ENCODE assay signal across 19 cellular contexts in the genomic region with DNA sequence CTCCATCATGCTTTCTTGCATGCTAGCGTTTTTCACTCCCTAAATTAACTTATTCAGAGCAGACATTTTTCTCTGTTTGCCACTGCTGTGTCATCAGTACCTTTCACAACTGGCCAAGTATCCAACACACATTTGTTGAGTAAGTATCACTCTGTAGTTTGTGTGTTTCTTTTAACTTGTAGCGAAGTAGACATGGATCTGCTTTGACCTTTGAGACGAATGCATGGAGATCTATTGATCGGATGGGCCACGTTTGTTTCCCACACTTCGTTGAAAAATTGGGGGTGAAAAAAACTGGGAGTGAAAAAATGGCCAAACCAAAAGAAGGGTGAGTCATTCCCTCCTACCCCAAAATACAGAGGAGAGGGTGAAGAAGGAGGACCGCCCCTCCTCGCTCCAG. TPM values are rescaled to one million over a fixed set of nuclear protein-coding genes. Genes with fewer than 3 reads are reported as not detected.
DNase-seq lines count a peak whose midpoint lies in the region; FAIRE-seq and TF ChIP-seq lines count a peak whose summit lies in the region.
"Had no signal": no experiment of that assay in that cellular context is flagged by ENCODE, and none has a peak within 500 bp of the region (broad histone marks: within the 10 kb centered on the region; RNA-seq: fewer than 3 reads in every experiment).

No MANE protein-coding gene starts in this region.

- H4K91ac ChIP-seq in H1 (replicated peaks; ENCODE audit: insufficient read length, low read length) = no peak overlapping the region

- FAIRE-seq in H1 (lab: Jason Lieb, UNC) = no peak
- FAIRE-seq: A204.1, D721Med had no signal

- no peaks in the 10 kb centered on the region for H3K27me3 ChIP-seq in HL-60 (ENCODE audit: insufficient read depth, poor library complexity, severe bottlenecking)
- H3K27me3 ChIP-seq in H1 (replicated peaks in 1 of 4; ENCODE audit: control insufficient read depth in 3 of 4, extremely low read depth in 1 of 4, insufficient read depth in 3 of 4, low read length in 3 of 4) = no peaks in the 10 kb centered on the region
- H3K27me3 ChIP-seq: BE2C had no signal

- POLR2A ChIA-PET in H1 (lab: Charles Lee; ENCODE audit: partially characterized antibody) = no interaction called here

- peaks cover 41% of the 10 kb centered on the region for H3K4me1 Mint-ChIP-seq in CD14-positive monocyte

- no peak for TF ChIP-seq EP300 in H1 (IDR thresholded peaks at IDR 0.05; ENCODE audit: borderline replicate concordance in 1 of 2, low read depth in 2 of 2, low read length in 2 of 2)

- no peak overlapping the region for H3K14ac ChIP-seq in H1 (ENCODE audit: insufficient read length)

- H2BK120ac ChIP-seq in H1 (replicated peaks; ENCODE audit: low read depth, low read length) = no peak overlapping the region

- CTCF ChIA-PET in H1 (lab: Charles Lee; ENCODE audit: partially characterized antibody) = interaction anchor here (1.5 kb wide), 1 partner anchor 10 kb away, joined by 3 read pairs; no protein-coding TSS in a partner anchor

- no peaks in the 10 kb centered on the region for H3K23me2 ChIP-seq in H1 (ENCODE audit: low read depth, low read length)

- H3K4me1 ChIP-seq in H1 (replicated peaks in 1 of 4; ENCODE audit: control insufficient read depth in 3 of 4, insufficient read depth in 4 of 4, low read length in 3 of 4) = no peaks in the 10 kb centered on the region
- H3K4me1 ChIP-seq: BE2C, HAP-1 had no signal

- H3K79me2 ChIP-seq in H1 (ENCODE audit: control insufficient read depth in 1 of 2, insufficient read depth in 2 of 2, low read length in 2 of 2) = no peaks in the 10 kb centered on the region

- H4K20me1 ChIP-seq in H1 (replicated peaks in 1 of 2; ENCODE audit: control insufficient read depth in 1 of 2, insufficient read depth in 2 of 2, low read length in 2 of 2) = no peaks in the 10 kb centered on the region

- peaks cover 0 to 15% of the 10 kb centered on the region in 2 donors for H3K36me3 Mint-ChIP-seq in CD14-positive monocyte
- H3K36me3 Mint-ChIP-seq: CD8-positive, alpha-beta T cell had no signal

- intact Hi-C loops in CD14-positive monocyte (cut with micrococcal nuclease) = loop anchor here in 1 of 2 donors (1.0 kb wide), 2 partner anchors 7 to 13 kb away; partner anchors contain the start of gene SLC9A8
- intact Hi-C loops in cardiac septum (cut with DNase I) = no loop called here

- H2BK12ac ChIP-seq in H1 (ENCODE audit: low read depth, low read length) = no peak overlapping the region

- H4K5ac ChIP-seq in H1 (ENCODE audit: insufficient read length, low read depth, low read length) = no peak overlapping the region

- no peak for TF ChIP-seq RAD21 in H1 (IDR thresholded peaks at IDR 0.05 in 1 of 2, conservative IDR thresholded peaks at IDR 0.05 in 1 of 2; ENCODE audit: low read depth in 2 of 2, low read length in 2 of 2)

- TF ChIP-seq CTCF in CD14-positive monocyte (IDR thresholded peaks at IDR 0.05) (no peak), HL-60 (IDR thresholded peaks at IDR 0.05; ENCODE audit: insufficient read depth, low read length) (no peak), NB4 (IDR thresholded peaks at IDR 0.05; ENCODE audit: low read depth, low read length) (no peak), H1 (IDR thresholded peaks at IDR 0.05; ENCODE audit: control extremely low read depth in 1 of 3, insufficient read depth in 1 of 3, low read depth in 1 of 3, low read length in 3 of 3) (no peak)

- H3K27ac ChIP-seq in HL-60 (replicated peaks) (peak overlapping the region; percentile 40), H1 (ENCODE audit: low read depth, low read length) (no peak overlapping the region)
- H3K27ac ChIP-seq: C4-2B had no signal

- H3K27ac Mint-ChIP-seq in CD14-positive monocyte = peak overlapping the region in 6 of 7 donors; percentile 1 to 88 (median 81)
- H3K27ac Mint-ChIP-seq: CD8-positive, alpha-beta T cell had no signal

- WGBS in H1 (ENCODE audit: extremely low coverage in 1 of 2, insufficient coverage in 1 of 2, insufficient read length in 1 of 2, insufficient replicate concordance in 2 of 2, low coverage in 1 of 2, low lambda C conversion rate in 2 of 2, missing lambda C conversion rate in 1 of 2), 2 experiments = 85% methylated on average over 8 of the region's 8 CpGs; no CpG with 5 or more reads in 1 of the 2 experiments

- TF ChIP-seq POLR2A in NB4 (IDR thresholded peaks at IDR 0.05; ENCODE audit: extremely low read depth, insufficient read length) (no peak), H1 (IDR thresholded peaks at IDR 0.05; ENCODE audit: control extremely low read depth in 1 of 2, low read depth in 2 of 2, low read length in 2 of 2) (no peak)

- H3K27me3 Mint-ChIP-seq in CD14-positive monocyte (ENCODE audit: low read depth in 3 of 3) = peaks cover 15 to 20% (median 17%) of the 10 kb centered on the region in 3 donors

- H3K4me3 ChIP-seq in HL-60 (replicated peaks; ENCODE audit: insufficient read depth, low read length) = no peak overlapping the region
- no peak overlapping the region for H3K4me3 ChIP-seq in NB4 (ENCODE audit: low read depth, low read length)
- no peak overlapping the region for H3K4me3 ChIP-seq in H1 (ENCODE audit: extremely low read depth in 1 of 4, insufficient read depth in 2 of 4, low read depth in 3 of 4, low read length in 4 of 4)
- H3K4me3 ChIP-seq: HAP-1 had no signal

- DNase-seq in CD14-positive monocyte (ENCODE audit: low spot score) (peak; percentile 30), HL-60 (ENCODE audit: low read depth in 1 of 2, low spot score in 1 of 2) (peak in 1 of 2 experiments; percentile 35), NB4 (ENCODE audit: low read depth) (peak; percentile 42), H1 (ENCODE audit: low read depth in 1 of 2, low spot score in 2 of 2) (no peak), DMS53 treated with DMSO at 0.1 percent for 48 hours (lab: John Stamatoyannopoulos, UW; ENCODE audit: unreplicated experiment) (no peak), SW 1271 (lab: John Stamatoyannopoulos, UW) (no peak), cardiac septum (ENCODE audit: low spot score) (no peak)
- no peak for DNase-seq in activated CD4-positive, CD25-positive, alpha-beta regulatory T cell (lab: John Stamatoyannopoulos, UW)
- DNase-seq: BE2C; CD8-positive, alpha-beta T cell; COR-L47; DMS153; GF-D8; GOT3; KBM-7 had no signal

- no peak overlapping the region for H2BK15ac ChIP-seq in H1 (ENCODE audit: low read length)

- peak overlapping the region; percentile 58; the same call in 1 of the 2 replicates for H2AFZ ChIP-seq in H1 (ENCODE audit: low read length)

- no peak overlapping the region for H2AK5ac ChIP-seq in H1 (ENCODE audit: low read depth, low read length)

- peak overlapping the region in 1 of 2 donors; percentile 35 for H3K4me3 Mint-ChIP-seq in CD14-positive monocyte
- H3K4me3 Mint-ChIP-seq: CD8-positive, alpha-beta T cell had no signal

- no peak overlapping the region for H3K18ac ChIP-seq in H1 (ENCODE audit: extremely low read depth, low read length)

- no peak overlapping the region for H2BK5ac ChIP-seq in H1 (ENCODE audit: low read depth, low read length)

- no peak overlapping the region for H3K56ac ChIP-seq in H1 (replicated peaks; ENCODE audit: insufficient read length, low read depth, low read length)

- no peak overlapping the region for H3K4me2 ChIP-seq in H1 (ENCODE audit: insufficient read depth in 1 of 2, low read depth in 2 of 2, low read length in 2 of 2)

- H4K8ac ChIP-seq in H1 (ENCODE audit: extremely low read depth, insufficient read depth, low read length) = no peak overlapping the region

- no peak overlapping the region for H3K4ac ChIP-seq in H1 (replicated peaks; ENCODE audit: insufficient read length, low read depth, low read length)

- H2BK20ac ChIP-seq in H1 (ENCODE audit: low read length) = no peak overlapping the region

- no peak overlapping the region for H3K9ac ChIP-seq in H1 (replicated peaks in 1 of 4; ENCODE audit: extremely low read depth in 1 of 4, low read depth in 3 of 4, low read length in 3 of 4)

- peaks cover 0 to 5% (median 0%) of the 10 kb centered on the region in 7 donors for H3K9me3 Mint-ChIP-seq in CD14-positive monocyte
- H3K9me3 Mint-ChIP-seq: CD8-positive, alpha-beta T cell had no signal

- H3K9me3 ChIP-seq in H1 (ENCODE audit: insufficient read depth in 2 of 2, low read depth in 1 of 2, low read length in 1 of 2) = no peaks in the 10 kb centered on the region
- H3K9me3 ChIP-seq: BE2C, HAP-1 had no signal

- H3K23ac ChIP-seq in H1 (ENCODE audit: insufficient read length) = no peak overlapping the region

- H3K79me1 ChIP-seq in H1 (ENCODE audit: low read depth, low read length) = no peaks in the 10 kb centered on the region

- H3K36me3 ChIP-seq in H1 (ENCODE audit: control insufficient read depth in 2 of 4, insufficient read depth in 4 of 4, low read length in 3 of 4) = no peaks in the 10 kb centered on the region
- H3K36me3 ChIP-seq: BE2C, HAP-1 had no signal

TF ChIP-seq in H1, 55 proteins besides CTCF, POLR2A, EP300 and RAD21:
- no peak for TF ChIP-seq CBX5 (IDR thresholded peaks at IDR 0.05; ENCODE audit: low read depth, low read length)
- no peak for TF ChIP-seq CREB1 (IDR thresholded peaks at IDR 0.05)
- TF ChIP-seq RFX5 (IDR thresholded peaks at IDR 0.05; ENCODE audit: borderline replicate concordance, low read depth, low read length) = no peak
- no peak for TF ChIP-seq E2F6 (IDR thresholded peaks at IDR 0.05)
TF ChIP-seq in H1: peak in this region for 0.

RNA-seq across cellular contexts. Expression of gene SLC9A8, which starts 12.9 kb away (rescaled TPM):
- polyA plus RNA-seq in CD14-positive monocyte (1 to 10 TPM; 3.0 to 3.3 TPM), H1 (2011; rRNA removed) (3.2 and 5.0 TPM in 2 replicates)
- total RNA-seq in H1 (2021; fragmentation: NEBNext Ultra II Directional; extraction: Animal tissue kit (Norgen Biotek cat#: 25700)) = 6.2 and 6.7 TPM in 2 replicates
- polyA plus RNA-seq in H1 (2011; cell fraction: cytosol; rRNA removed) = 3.0 TPM
- polyA plus RNA-seq in H1 (2011; cell fraction: nucleus; rRNA removed) = 10.2 TPM
- 5.1 to 9.0 TPM (median 6.0 TPM) in 4 replicates for polyA plus RNA-seq in H1 (2012, experiment 1 of 2)
- 3.4 TPM for polyA plus RNA-seq in H1 (2012, experiment 2 of 2)
- 7.5 TPM for polyA plus RNA-seq in H1 (2013, experiment 1 of 2)
- polyA plus RNA-seq in H1 (2013, experiment 2 of 2) = 7.5 TPM
- polyA minus RNA-seq in H1 (2011; rRNA and poly(A)+ RNA removed) = 6.6 and 14.1 TPM in 2 replicates
- 2.7 TPM for polyA minus RNA-seq in H1 (2011; cell fraction: cytosol; rRNA and poly(A)+ RNA removed)
- 18.1 TPM for polyA minus RNA-seq in H1 (2011; cell fraction: nucleus; rRNA and poly(A)+ RNA removed)
- total RNA-seq in cardiac septum = 7.2 TPM

Comparison
In these comparisons a context has a peak if more than half of its experiments do, and no peak if none do; other contexts are left out.
1. DNase-seq: peak in CD14-positive monocyte (single experiment) and NB4 (single experiment); none in H1 (0 of 2), activated CD4-positive, CD25-positive, alpha-beta regulatory T cell (0 of 4), DMS53 treated with DMSO at 0.1 percent for 48 hours (single experiment), SW 1271 (0 of 2) and cardiac septum (single experiment).